Comparison of ENCODE assay signal across 12 cellular contexts in genomic region chr1:244218220-244218619, GRCh38.
"Had no signal": no experiment of that assay in that cellular context is flagged by ENCODE, and none has a peak within 500 bp of the region (broad histone marks: within the 10 kb centered on the region; RNA-seq: fewer than 3 reads in every experiment).

No MANE protein-coding gene starts in this region.

- H3K27ac ChIP-seq: lower lobe of right lung, testis, upper lobe of right lung had no signal

- H3K27me3 Mint-ChIP-seq: stimulated activated naive CD8-positive, alpha-beta T cell treated with anti-CD3 and anti-CD28 coated beads, Interleukin-15, Interleukin-2, amounts not matched to agents 100 ng/mL and 50 ng/mL, for 24 hours had no signal

- H3K9me3 Mint-ChIP-seq: natural killer cell; stimulated activated naive CD8-positive, alpha-beta T cell treated with anti-CD3 and anti-CD28 coated beads, Interleukin-15, Interleukin-2, amounts not matched to agents 100 ng/mL and 50 ng/mL, for 24 hours had no signal

- ATAC-seq: esophagus mucosa, left cardiac atrium, lower lobe of right lung, natural killer cell, sciatic nerve, SK-N-SH treated with all-trans-retinoic acid at 6 μM for 48 hours, upper lobe of right lung had no signal

- H3K36me3 Mint-ChIP-seq: natural killer cell had no signal

- H3K4me1 Mint-ChIP-seq: natural killer cell had no signal

- H3K4me3 Mint-ChIP-seq: natural killer cell; stimulated activated naive CD8-positive, alpha-beta T cell treated with anti-CD3 and anti-CD28 coated beads, Interleukin-15, Interleukin-2, amounts not matched to agents 100 ng/mL and 50 ng/mL, for 24 hours had no signal

- DNase-seq: activated CD4-positive, CD25-positive, alpha-beta regulatory T cell treated with anti-CD3 and anti-CD28 coated beads, Interleukin-2, amount 50 U/mL, for 72 hours; activated naive CD4-positive, alpha-beta T cell treated with anti-CD3 and anti-CD28 coated beads, Interleukin-2, amount 50 U/mL, for 16 hours; activated T-cell treated with anti-CD3 and anti-CD28 coated beads for 4 hours; left cardiac atrium; lower lobe of right lung; natural killer cell; testis; upper lobe of right lung had no signal

- H3K27ac Mint-ChIP-seq: natural killer cell; stimulated activated naive CD8-positive, alpha-beta T cell treated with anti-CD3 and anti-CD28 coated beads, Interleukin-15, Interleukin-2, amounts not matched to agents 100 ng/mL and 50 ng/mL, for 24 hours had no signal
